In genomic region chr19:14110650-14111049, GRCh38 we compare ENCODE assay signal across 19 cellular contexts. TPM values are rescaled to one million over a fixed set of nuclear protein-coding genes. Genes with fewer than 3 reads are reported as not detected.
A peak's percentile ranks its signal among the peaks of the same experiment; 100 is the strongest.
DNase-seq lines count a peak whose midpoint lies in the region; ATAC-seq, FAIRE-seq and TF ChIP-seq lines count a peak whose summit lies in the region.
"Had no signal": no experiment of that assay in that cellular context is flagged by ENCODE, and none has a peak within 500 bp of the region (broad histone marks: within the 10 kb centered on the region; RNA-seq: fewer than 3 reads in every experiment).

No MANE protein-coding gene starts in this region.

- no peak overlapping the region for H3K56ac ChIP-seq in H1 (replicated peaks; ENCODE audit: insufficient read length, low read depth, low read length)

- no peak for TF ChIP-seq RAD21 in H1 (IDR thresholded peaks at IDR 0.05 in 1 of 2, conservative IDR thresholded peaks at IDR 0.05 in 1 of 2; ENCODE audit: low read depth in 2 of 2, low read length in 2 of 2)

- H3K27me3 Mint-ChIP-seq in activated naive CD8-positive, alpha-beta T cell: no peaks in the 10 kb centered on the region
- no peaks in the 10 kb centered on the region for H3K27me3 Mint-ChIP-seq in activated naive CD8-positive, alpha-beta T cell treated with anti-CD3 and anti-CD28 coated beads for 36 hours

- no peak for TF ChIP-seq POLR2A in H1 (IDR thresholded peaks at IDR 0.05; ENCODE audit: control extremely low read depth in 1 of 2, low read depth in 2 of 2, low read length in 2 of 2)

- H3K9ac ChIP-seq in Karpas-422 (ENCODE audit: low read length): no peak overlapping the region
- H3K9ac ChIP-seq in H1 (replicated peaks in 1 of 4; ENCODE audit: extremely low read depth in 1 of 4, low read depth in 3 of 4, low read length in 3 of 4): no peak overlapping the region
- H3K9ac ChIP-seq in skeletal muscle tissue (ENCODE audit: low read depth in 1 of 3, low read length in 3 of 3): peak overlapping the region in 2 of 3 donors; percentile 16 to 33
- H3K9ac ChIP-seq: KMS-11 had no signal

- TF ChIP-seq EP300 in H1 (IDR thresholded peaks at IDR 0.05; ENCODE audit: borderline replicate concordance in 1 of 2, low read depth in 2 of 2, low read length in 2 of 2): no peak

- H2BK120ac ChIP-seq in H1 (replicated peaks; ENCODE audit: low read depth, low read length): no peak overlapping the region

- H3K23me2 ChIP-seq in H1 (ENCODE audit: low read depth, low read length): no peaks in the 10 kb centered on the region

- H3K27me3 ChIP-seq in Karpas-422 (ENCODE audit: low read length) (no peaks in the 10 kb centered on the region), H1 (replicated peaks in 1 of 4; ENCODE audit: control insufficient read depth in 3 of 4, extremely low read depth in 1 of 4, insufficient read depth in 3 of 4, low read length in 3 of 4) (no peaks in the 10 kb centered on the region), skeletal muscle tissue (ENCODE audit: control insufficient read depth in 3 of 3, insufficient read depth in 3 of 3, low read length in 3 of 3) (no peaks in the 10 kb centered on the region)

- H3K4me2 ChIP-seq in Karpas-422 (ENCODE audit: low read depth, low read length, poor library complexity, severe bottlenecking) (no peak overlapping the region), H1 (ENCODE audit: insufficient read depth in 1 of 2, low read depth in 2 of 2, low read length in 2 of 2) (no peak overlapping the region)
- H3K4me2 ChIP-seq: KMS-11, PC-9 had no signal

- peaks cover 32% of the 10 kb centered on the region for H3K4me1 Mint-ChIP-seq in activated naive CD8-positive, alpha-beta T cell (ENCODE audit: low read depth)
- peaks cover 23% of the 10 kb centered on the region for H3K4me1 Mint-ChIP-seq in activated naive CD8-positive, alpha-beta T cell treated with anti-CD3 and anti-CD28 coated beads for 36 hours

- H2AFZ ChIP-seq in Karpas-422 (ENCODE audit: low read length): no peak overlapping the region
- H2AFZ ChIP-seq in H1 (ENCODE audit: low read length): no peak overlapping the region
- H2AFZ ChIP-seq: PC-9 had no signal

- no peaks in the 10 kb centered on the region for H3K36me3 ChIP-seq in Karpas-422 (ENCODE audit: insufficient read depth, low read length)
- H3K36me3 ChIP-seq in H1 (ENCODE audit: control insufficient read depth in 2 of 4, insufficient read depth in 4 of 4, low read length in 3 of 4): no peaks in the 10 kb centered on the region
- H3K36me3 ChIP-seq in skeletal muscle tissue (ENCODE audit: control insufficient read depth in 3 of 3, insufficient read depth in 3 of 3, low read length in 3 of 3): peaks cover 4 to 10% (median 6%) of the 10 kb centered on the region in 3 donors

- peak overlapping the region; percentile 41 for H3K27ac Mint-ChIP-seq in activated naive CD8-positive, alpha-beta T cell
- H3K27ac Mint-ChIP-seq in activated naive CD8-positive, alpha-beta T cell treated with anti-CD3 and anti-CD28 coated beads for 36 hours: no peak overlapping the region

- FAIRE-seq in H1 (lab: Jason Lieb, UNC): no peak

- H3K4me1 ChIP-seq in Karpas-422 (ENCODE audit: low read length) (peaks cover 19% of the 10 kb centered on the region), H1 (replicated peaks in 1 of 4; ENCODE audit: control insufficient read depth in 3 of 4, insufficient read depth in 4 of 4, low read length in 3 of 4) (peaks cover 4 to 20% (median 13%) of the 10 kb centered on the region in 4 experiments), skeletal muscle tissue (ENCODE audit: control insufficient read depth in 3 of 3, insufficient read depth in 3 of 3, low read length in 3 of 3) (peaks cover 61 to 70% (median 62%) of the 10 kb centered on the region in 3 donors)

- POLR2A ChIA-PET in H1 (lab: Charles Lee; ENCODE audit: partially characterized antibody): interaction anchor here (0.5 to 2.6 kb wide), 5 partner anchors 9 to 248 kb away, joined by 3 to 6 read pairs (median 3); partner anchors contain the start of gene ASF1B

- H2BK20ac ChIP-seq in H1 (ENCODE audit: low read length): no peak overlapping the region

- no peak overlapping the region for H3K27ac ChIP-seq in Karpas-422 (ENCODE audit: low read length)
- no peak overlapping the region for H3K27ac ChIP-seq in H1 (ENCODE audit: low read depth, low read length)
- no peak overlapping the region for H3K27ac ChIP-seq in skeletal muscle tissue (ENCODE audit: low read depth, low read length)
- H3K27ac ChIP-seq: KMS-11, PC-9 had no signal

- no peaks in the 10 kb centered on the region for H3K9me2 ChIP-seq in Karpas-422 (replicated peaks; ENCODE audit: insufficient read depth, low read length)

- H4K5ac ChIP-seq in H1 (ENCODE audit: insufficient read length, low read depth, low read length): no peak overlapping the region

- H3K79me1 ChIP-seq in H1 (ENCODE audit: low read depth, low read length): peaks cover 4% of the 10 kb centered on the region; the same call in 1 of the 2 replicates

- no peak overlapping the region for H3K18ac ChIP-seq in H1 (ENCODE audit: extremely low read depth, low read length)

- no peak overlapping the region for H4K91ac ChIP-seq in H1 (replicated peaks; ENCODE audit: insufficient read length, low read length)

- H2BK15ac ChIP-seq in H1 (ENCODE audit: low read length): peak overlapping the region; percentile 29; the same call in 1 of the 2 replicates

- H3K4ac ChIP-seq in H1 (replicated peaks; ENCODE audit: insufficient read length, low read depth, low read length): no peak overlapping the region

- CTCF ChIA-PET in H1 (lab: Charles Lee; ENCODE audit: partially characterized antibody): interaction anchor here (0.5 to 11.3 kb wide), 7 partner anchors 9 to 251 kb away, joined by 3 to 105 read pairs (median 3); no protein-coding TSS in a partner anchor

- H3K9me3 ChIP-seq in Karpas-422 (ENCODE audit: low read length): no peaks in the 10 kb centered on the region
- no peaks in the 10 kb centered on the region for H3K9me3 ChIP-seq in H1 (ENCODE audit: insufficient read depth in 2 of 2, low read depth in 1 of 2, low read length in 1 of 2)
- no peaks in the 10 kb centered on the region for H3K9me3 ChIP-seq in skeletal muscle tissue (ENCODE audit: control insufficient read depth in 3 of 3, low read length in 3 of 3)

- no peaks in the 10 kb centered on the region for H3K36me3 Mint-ChIP-seq in activated naive CD8-positive, alpha-beta T cell
- H3K36me3 Mint-ChIP-seq in activated naive CD8-positive, alpha-beta T cell treated with anti-CD3 and anti-CD28 coated beads for 36 hours: peaks cover 1% of the 10 kb centered on the region

- H4K20me1 ChIP-seq in Karpas-422 (ENCODE audit: insufficient read depth, low read depth, low read length) (no peaks in the 10 kb centered on the region), H1 (replicated peaks in 1 of 2; ENCODE audit: control insufficient read depth in 1 of 2, insufficient read depth in 2 of 2, low read length in 2 of 2) (peaks cover 4% of the 10 kb centered on the region in 2 experiments)

- H2BK5ac ChIP-seq in H1 (ENCODE audit: low read depth, low read length): 0 out of 2 replicates have a peak overlapping the region, but pooled peaks have one; percentile 24

- no peaks in the 10 kb centered on the region for H3K9me3 Mint-ChIP-seq in activated naive CD8-positive, alpha-beta T cell (ENCODE audit: low read depth)
- H3K9me3 Mint-ChIP-seq in activated naive CD8-positive, alpha-beta T cell treated with anti-CD3 and anti-CD28 coated beads for 36 hours: no peaks in the 10 kb centered on the region

- H2AK5ac ChIP-seq in H1 (ENCODE audit: low read depth, low read length): no peak overlapping the region

- H3K23ac ChIP-seq in H1 (ENCODE audit: insufficient read length): no peak overlapping the region

- no peak overlapping the region for H3K4me3 Mint-ChIP-seq in activated naive CD8-positive, alpha-beta T cell
- no peak overlapping the region for H3K4me3 Mint-ChIP-seq in activated naive CD8-positive, alpha-beta T cell treated with anti-CD3 and anti-CD28 coated beads for 36 hours

- no peak overlapping the region for H3K4me3 ChIP-seq in Karpas-422 (ENCODE audit: low read length)
- no peak overlapping the region for H3K4me3 ChIP-seq in H1 (ENCODE audit: extremely low read depth in 1 of 4, insufficient read depth in 2 of 4, low read depth in 3 of 4, low read length in 4 of 4)
- H3K4me3 ChIP-seq in skeletal muscle tissue (ENCODE audit: low read length in 3 of 3): no peak overlapping the region
- H3K4me3 ChIP-seq: PC-9 had no signal

- H3K14ac ChIP-seq in H1 (ENCODE audit: insufficient read length): no peak overlapping the region

- H3K79me2 ChIP-seq in Karpas-422 (ENCODE audit: low read length): peaks cover 39% of the 10 kb centered on the region
- H3K79me2 ChIP-seq in H1 (ENCODE audit: control insufficient read depth in 1 of 2, insufficient read depth in 2 of 2, low read length in 2 of 2): no peaks in the 10 kb centered on the region

- H4K8ac ChIP-seq in H1 (ENCODE audit: extremely low read depth, insufficient read depth, low read length): no peak overlapping the region

- TF ChIP-seq CTCF in H1 (IDR thresholded peaks at IDR 0.05; ENCODE audit: control extremely low read depth in 1 of 3, insufficient read depth in 1 of 3, low read depth in 1 of 3, low read length in 3 of 3): no peak

- DNase-seq in activated naive CD8-positive, alpha-beta T cell treated with anti-CD3 and anti-CD28 coated beads for 36 hours: no peak
- DNase-seq in Karpas-422 (peak; percentile 41), H1 (ENCODE audit: low read depth in 1 of 2, low spot score in 2 of 2) (no peak), A172 (ENCODE audit: low spot score) (no peak)
- DNase-seq: 8988T, C1 segment of cervical spinal cord, DMS53, MM.1S, NCI-H1105 treated with DMSO at 0.1 percent for 48 hours, NCI-H187 treated with DMSO at 0.1 percent for 48 hours, NCI-H2171, NCI-H446 treated with DMSO at 0.1 percent for 48 hours, NCI-H774, PC-9 had no signal

- 100% methylated on average over 2 of the region's 2 CpGs; no CpG with 5 or more reads in 1 of the 2 experiments for WGBS in H1 (ENCODE audit: extremely low coverage in 1 of 2, insufficient coverage in 1 of 2, insufficient read length in 1 of 2, insufficient replicate concordance in 2 of 2, low coverage in 1 of 2, low lambda C conversion rate in 2 of 2, missing lambda C conversion rate in 1 of 2), 2 experiments

- ATAC-seq in GM19035 (IDR thresholded peaks at IDR 0.05; ENCODE audit: unreplicated experiment) (no peak), HG03460 (IDR thresholded peaks at IDR 0.05; ENCODE audit: unreplicated experiment) (no peak)

- no peak overlapping the region for H2BK12ac ChIP-seq in H1 (ENCODE audit: low read depth, low read length)

RNA-seq across cellular contexts. Expression of gene PRKACA, which starts 6.9 kb away (rescaled TPM):
- 10 to 100 TPM; 54.3 to 56.0 TPM for total RNA-seq in activated naive CD8-positive, alpha-beta T cell treated with anti-CD3 and anti-CD28 coated beads for 36 hours
- 24.0 and 26.5 TPM in 2 replicates for total RNA-seq in Karpas-422 (2014; rRNA removed; shearing (Covaris generic); ENCODE audit: low replicate concordance)
- 48.2 and 52.8 TPM in 2 replicates for total RNA-seq in H1 (2021; fragmentation: NEBNext Ultra II Directional; extraction: Animal tissue kit (Norgen Biotek cat#: 25700))
- polyA plus RNA-seq in H1 (2011; rRNA removed): 14.2 and 22.4 TPM in 2 replicates
- 17.2 TPM for polyA plus RNA-seq in H1 (2011; cell fraction: cytosol; rRNA removed)
- 22.5 TPM for polyA plus RNA-seq in H1 (2011; cell fraction: nucleus; rRNA removed)
- 39.6 to 48.7 TPM (median 46.6 TPM) in 4 replicates for polyA plus RNA-seq in H1 (2012, experiment 1 of 2)
- polyA plus RNA-seq in H1 (2012, experiment 2 of 2): 44.8 TPM
- polyA plus RNA-seq in H1 (2013, experiment 1 of 2): 37.2 TPM
- 37.9 TPM for polyA plus RNA-seq in H1 (2013, experiment 2 of 2)
- 15.4 and 30.5 TPM in 2 replicates for polyA minus RNA-seq in H1 (2011; rRNA and poly(A)+ RNA removed)
- polyA minus RNA-seq in H1 (2011; cell fraction: cytosol; rRNA and poly(A)+ RNA removed): 10.6 TPM
- 12.3 TPM for polyA minus RNA-seq in H1 (2011; cell fraction: nucleus; rRNA and poly(A)+ RNA removed)
- 137 TPM for total RNA-seq in skeletal muscle tissue
- total RNA-seq in A172 (2014; rRNA removed; shearing (Covaris generic)): 43.1 and 72.6 TPM in 2 replicates

RNA-seq across cellular contexts. Expression of gene SAMD1, which starts 20.1 kb away (rescaled TPM):
- total RNA-seq in activated naive CD8-positive, alpha-beta T cell treated with anti-CD3 and anti-CD28 coated beads for 36 hours: 10 to 100 TPM; 66.7 to 68.0 TPM
- total RNA-seq in Karpas-422 (2014; rRNA removed; shearing (Covaris generic); ENCODE audit: low replicate concordance): 31.8 and 81.5 TPM in 2 replicates
- total RNA-seq in H1 (2021; fragmentation: NEBNext Ultra II Directional; extraction: Animal tissue kit (Norgen Biotek cat#: 25700)): 95.7 and 100 TPM in 2 replicates
- polyA plus RNA-seq in H1 (2011; rRNA removed): 40.0 and 52.4 TPM in 2 replicates
- polyA plus RNA-seq in H1 (2011; cell fraction: cytosol; rRNA removed): 48.4 TPM
- polyA plus RNA-seq in H1 (2011; cell fraction: nucleus; rRNA removed): 118 TPM
- 53.3 to 76.4 TPM (median 71.1 TPM) in 4 replicates for polyA plus RNA-seq in H1 (2012, experiment 1 of 2)
- polyA plus RNA-seq in H1 (2012, experiment 2 of 2): 74.0 TPM
- polyA plus RNA-seq in H1 (2013, experiment 1 of 2): 83.6 TPM
- polyA plus RNA-seq in H1 (2013, experiment 2 of 2): 81.7 TPM
- polyA minus RNA-seq in H1 (2011; rRNA and poly(A)+ RNA removed): 7.6 and 10.5 TPM in 2 replicates
- 26.8 TPM for polyA minus RNA-seq in H1 (2011; cell fraction: cytosol; rRNA and poly(A)+ RNA removed)
- polyA minus RNA-seq in H1 (2011; cell fraction: nucleus; rRNA and poly(A)+ RNA removed): 18.2 TPM
- 12.5 TPM for total RNA-seq in skeletal muscle tissue
- 25.2 and 36.0 TPM in 2 replicates for total RNA-seq in A172 (2014; rRNA removed; shearing (Covaris generic))

RNA-seq across cellular contexts. Expression of gene C19orf67, which starts 25.1 kb away (rescaled TPM):
- total RNA-seq in activated naive CD8-positive, alpha-beta T cell treated with anti-CD3 and anti-CD28 coated beads for 36 hours: not detected
- total RNA-seq in Karpas-422 (2014; rRNA removed; shearing (Covaris generic); ENCODE audit: low replicate concordance): 0.37 and 2.8 TPM in 2 replicates
- total RNA-seq in H1 (2021; fragmentation: NEBNext Ultra II Directional; extraction: Animal tissue kit (Norgen Biotek cat#: 25700)): 0.52 TPM in 1 of 2 replicates, not detected in the other
- polyA plus RNA-seq in H1 (2011; rRNA removed): 0.12 and 0.25 TPM in 2 replicates
- polyA plus RNA-seq in H1 (2011; cell fraction: cytosol; rRNA removed): 0.23 TPM
- 0.37 TPM for polyA plus RNA-seq in H1 (2011; cell fraction: nucleus; rRNA removed)
- not detected in 4 replicates for polyA plus RNA-seq in H1 (2012, experiment 1 of 2)
- 0.46 TPM for polyA plus RNA-seq in H1 (2012, experiment 2 of 2)
- polyA plus RNA-seq in H1 (2013, experiment 1 of 2): 0.04 TPM
- 0.11 TPM for polyA plus RNA-seq in H1 (2013, experiment 2 of 2)
- 0.19 and 0.37 TPM in 2 replicates for polyA minus RNA-seq in H1 (2011; rRNA and poly(A)+ RNA removed)
- polyA minus RNA-seq in H1 (2011; cell fraction: cytosol; rRNA and poly(A)+ RNA removed): not detected
- polyA minus RNA-seq in H1 (2011; cell fraction: nucleus; rRNA and poly(A)+ RNA removed): not detected
- not detected for total RNA-seq in skeletal muscle tissue
- not detected in 2 replicates for total RNA-seq in A172 (2014; rRNA removed; shearing (Covaris generic))
- total RNA-seq: PC-9 had no signal

RNA-seq across cellular contexts. Expression of gene ASF1B, which starts 25.7 kb away (rescaled TPM):
- total RNA-seq in activated naive CD8-positive, alpha-beta T cell treated with anti-CD3 and anti-CD28 coated beads for 36 hours: 10 to 100 TPM; 77.5 to 78.5 TPM
- total RNA-seq in Karpas-422 (2014; rRNA removed; shearing (Covaris generic); ENCODE audit: low replicate concordance): 27.1 and 34.9 TPM in 2 replicates
- total RNA-seq in H1 (2021; fragmentation: NEBNext Ultra II Directional; extraction: Animal tissue kit (Norgen Biotek cat#: 25700)): 32.1 and 32.6 TPM in 2 replicates
- 59.2 and 65.6 TPM in 2 replicates for polyA plus RNA-seq in H1 (2011; rRNA removed)
- 45.0 TPM for polyA plus RNA-seq in H1 (2011; cell fraction: cytosol; rRNA removed)
- 33.6 TPM for polyA plus RNA-seq in H1 (2011; cell fraction: nucleus; rRNA removed)
- polyA plus RNA-seq in H1 (2012, experiment 1 of 2): 33.3 to 48.9 TPM (median 45.3 TPM) in 4 replicates
- polyA plus RNA-seq in H1 (2012, experiment 2 of 2): 45.9 TPM
- polyA plus RNA-seq in H1 (2013, experiment 1 of 2): 29.3 TPM
- polyA plus RNA-seq in H1 (2013, experiment 2 of 2): 29.3 TPM
- polyA minus RNA-seq in H1 (2011; rRNA and poly(A)+ RNA removed): 23.3 and 32.6 TPM in 2 replicates
- 35.4 TPM for polyA minus RNA-seq in H1 (2011; cell fraction: cytosol; rRNA and poly(A)+ RNA removed)
- 25.0 TPM for polyA minus RNA-seq in H1 (2011; cell fraction: nucleus; rRNA and poly(A)+ RNA removed)
- 3.7 TPM for total RNA-seq in skeletal muscle tissue
- total RNA-seq in A172 (2014; rRNA removed; shearing (Covaris generic)): 54.9 and 78.9 TPM in 2 replicates

RNA-seq across cellular contexts. Expression of gene MISP3, which starts 38.1 kb away (rescaled TPM):
- under 1 TPM; 0.20 to 0.31 TPM for total RNA-seq in activated naive CD8-positive, alpha-beta T cell treated with anti-CD3 and anti-CD28 coated beads for 36 hours
- total RNA-seq in Karpas-422 (2014; rRNA removed; shearing (Covaris generic); ENCODE audit: low replicate concordance): 0.71 and 4.2 TPM in 2 replicates
- total RNA-seq in H1 (2021; fragmentation: NEBNext Ultra II Directional; extraction: Animal tissue kit (Norgen Biotek cat#: 25700)): 0.92 and 1.4 TPM in 2 replicates
- 0.74 and 0.96 TPM in 2 replicates for polyA plus RNA-seq in H1 (2011; rRNA removed)
- 1.3 TPM for polyA plus RNA-seq in H1 (2011; cell fraction: cytosol; rRNA removed)
- polyA plus RNA-seq in H1 (2011; cell fraction: nucleus; rRNA removed): 2.1 TPM
- 1.2 to 2.2 TPM (median 1.6 TPM) in 4 replicates for polyA plus RNA-seq in H1 (2012, experiment 1 of 2)
- 0.89 TPM for polyA plus RNA-seq in H1 (2012, experiment 2 of 2)
- 1.3 TPM for polyA plus RNA-seq in H1 (2013, experiment 1 of 2)
- polyA plus RNA-seq in H1 (2013, experiment 2 of 2): 1.2 TPM
- 0.10 and 0.16 TPM in 2 replicates for polyA minus RNA-seq in H1 (2011; rRNA and poly(A)+ RNA removed)
- not detected for polyA minus RNA-seq in H1 (2011; cell fraction: cytosol; rRNA and poly(A)+ RNA removed)
- 0.80 TPM for polyA minus RNA-seq in H1 (2011; cell fraction: nucleus; rRNA and poly(A)+ RNA removed)
- total RNA-seq in skeletal muscle tissue: not detected
- 0.43 and 2.5 TPM in 2 replicates for total RNA-seq in A172 (2014; rRNA removed; shearing (Covaris generic))

Comparison
In these comparisons a context has a peak if more than half of its experiments do, and no peak if none do; other contexts are left out.
1. H3K9ac ChIP-seq: peak in skeletal muscle tissue (2 of 3); none in Karpas-422 (single experiment) and H1 (0 of 4).